8 cellular contexts compared by ENCODE assay signal in the genomic region with DNA sequence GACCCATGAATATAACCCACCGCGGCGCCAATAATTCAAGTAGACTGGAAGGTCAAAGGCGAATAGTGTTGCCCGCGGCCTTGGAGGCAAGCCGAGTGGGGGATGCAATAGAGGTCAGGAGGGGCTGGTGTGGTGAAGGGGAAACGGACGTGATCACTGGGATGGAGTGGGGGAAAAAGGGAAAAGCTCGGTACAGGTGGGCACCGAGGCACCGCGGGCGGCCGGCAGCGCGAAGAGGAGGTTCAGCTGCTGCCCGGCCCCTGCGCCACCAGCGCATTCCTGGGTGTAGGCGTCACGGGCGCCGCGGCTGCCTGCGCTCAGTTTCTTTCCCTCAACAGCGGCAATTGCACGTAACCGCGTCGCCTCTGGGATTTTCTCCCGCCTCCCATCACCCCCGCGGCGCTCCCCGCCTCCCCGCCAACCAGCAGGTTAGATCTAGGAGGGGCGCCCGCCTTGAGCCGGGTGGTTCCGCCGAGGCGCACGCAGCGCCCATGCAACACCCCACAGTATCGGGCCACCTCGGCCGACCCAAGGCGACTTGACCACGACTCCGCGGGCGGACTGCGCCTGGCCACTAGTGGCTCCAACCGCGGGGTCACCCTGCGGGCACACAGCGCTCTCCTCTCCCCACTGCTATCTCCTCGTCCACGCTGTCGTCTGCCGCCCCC. TPM values are rescaled to one million over a fixed set of nuclear protein-coding genes. Genes with fewer than 3 reads are reported as not detected.
A peak's percentile ranks its signal among the peaks of the same experiment; 100 is the strongest.
DNase-seq lines count a peak whose midpoint lies in the region; ATAC-seq, FAIRE-seq and TF ChIP-seq lines count a peak whose summit lies in the region.

No MANE protein-coding gene starts in this region.

- no peak for FAIRE-seq in D721Med (lab: Jason Lieb, UNC)

- peak; percentile 67 for ATAC-seq in esophagus mucosa
- ATAC-seq in GM18873 (IDR thresholded peaks at IDR 0.05; ENCODE audit: low FRiP score, unreplicated experiment): no peak

- H3K4me1 ChIP-seq in A673 (ENCODE audit: insufficient read depth, low read length, poor library complexity, severe bottlenecking): peaks cover 9% of the 10 kb centered on the region
- peaks cover 12 to 36% of the 10 kb centered on the region in 2 donors for H3K4me1 ChIP-seq in mucosa of rectum (ENCODE audit: control insufficient read depth in 2 of 2, insufficient read depth in 2 of 2, low read length in 2 of 2)

- no TSS peak for BruUV-seq in A673 (replicated peaks; lab: Mats Ljungman, UMichigan)

- intact Hi-C loops in A673 (cut with micrococcal nuclease; ENCODE audit: unreplicated experiment): loop anchor here (2.0 to 5.0 kb wide), 2 partner anchors 299 to 687 kb away; no protein-coding TSS in a partner anchor

- no peaks in the 10 kb centered on the region for H3K36me3 ChIP-seq in A673 (ENCODE audit: insufficient read depth, low read length, poor library complexity, severe bottlenecking)
- peaks cover 0 to 4% of the 10 kb centered on the region in 2 donors for H3K36me3 ChIP-seq in mucosa of rectum (ENCODE audit: control insufficient read depth in 2 of 2, insufficient read depth in 2 of 2, low read length in 2 of 2)

- H3K4me3 ChIP-seq in A673 (ENCODE audit: low read depth, low read length, poor library complexity, severe bottlenecking): peak overlapping the region; percentile 67
- H3K4me3 ChIP-seq in mucosa of rectum (ENCODE audit: low read length in 2 of 2): peak overlapping the region; percentile 95 to 97

- POLR2A ChIA-PET in A673 (lab: Charles Lee; ENCODE audit: low non-redundant PET): no interaction called here
- POLR2A ChIA-PET in HEK293T (lab: Yijun Ruan, JAX): interaction anchor here (1.2 kb wide), 1 partner anchor 134 kb away, joined by 4 read pairs; no protein-coding TSS in a partner anchor
- POLR2A ChIA-PET in RWPE1 (lab: Yijun Ruan, JAX; ENCODE audit: low non-redundant PET): no interaction called here

- CTCF ChIA-PET in A673 (lab: Charles Lee) (no interaction called here), HEK293T (lab: Yijun Ruan, JAX) (interaction anchor here (0.9 kb wide), 1 partner anchor 359 kb away, joined by 3 read pairs; no protein-coding TSS in a partner anchor), RWPE1 (lab: Yijun Ruan, JAX) (interaction anchor here (0.6 to 1.6 kb wide), 2 partner anchors 221 to 687 kb away, joined by 3 to 6 read pairs; no protein-coding TSS in a partner anchor)

- H3K27me3 ChIP-seq in A673 (replicated peaks; ENCODE audit: insufficient read depth, low read depth, low read length, poor library complexity) (no peaks in the 10 kb centered on the region), mucosa of rectum (ENCODE audit: control insufficient read depth in 2 of 2, insufficient read depth in 2 of 2, low read length in 2 of 2) (no peaks in the 10 kb centered on the region)

- peak overlapping the region; percentile 88 to 99 for H3K9ac ChIP-seq in mucosa of rectum (ENCODE audit: low read depth in 1 of 2, low read length in 2 of 2)

- peak; percentile 80 for DNase-seq in A673 (ENCODE audit: low spot score)
- DNase-seq in HEK293T (ENCODE audit: extremely low spot score): peak; percentile 57
- peak; percentile 62 for DNase-seq in RWPE1 (ENCODE audit: low spot score)
- no peak for DNase-seq in superior temporal gyrus (ENCODE audit: extremely low spot score)
- no peak for DNase-seq in D721Med (ENCODE audit: insufficient read length, low spot score)

- H3K27ac ChIP-seq in A673 (ENCODE audit: low read depth, low read length, poor library complexity, severe bottlenecking) (peak overlapping the region; percentile 61), RWPE1 (peak overlapping the region; percentile 99), mucosa of rectum (ENCODE audit: low read depth in 2 of 2, low read length in 2 of 2) (peak overlapping the region; percentile 96)

- TF ChIP-seq CTCF in A673 (conservative IDR thresholded peaks at IDR 0.05; ENCODE audit: low read depth, low read length) (no peak), RWPE1 (conservative IDR thresholded peaks at IDR 0.05; ENCODE audit: low read depth) (no peak), D721Med (IDR thresholded peaks at IDR 0.05; ENCODE audit: insufficient read depth, missing control alignments) (no peak)

- no peaks in the 10 kb centered on the region for H3K9me3 ChIP-seq in A673 (ENCODE audit: low read depth, low read length, poor library complexity, severe bottlenecking)
- H3K9me3 ChIP-seq in mucosa of rectum (ENCODE audit: control insufficient read depth in 2 of 2, low read length in 2 of 2): no peaks in the 10 kb centered on the region

TF ChIP-seq in HEK293T, 16 proteins besides CTCF, POLR2A, EP300 and RAD21:
- TF ChIP-seq HDGF (IDR thresholded peaks at IDR 0.05; ENCODE audit: borderline replicate concordance) (no peak), CTBP1 (IDR thresholded peaks at IDR 0.05; ENCODE audit: borderline replicate concordance) (no peak), LEF1 (IDR thresholded peaks at IDR 0.05; ENCODE audit: borderline replicate concordance) (no peak; the same call in 1 of the 2 replicates), ARNT (IDR thresholded peaks at IDR 0.05) (0 out of 2 replicates have a peak, but pooled peaks have one; percentile 5)

RNA-seq across cellular contexts. Expression of gene RND3, which starts 1.5 kb away (rescaled TPM):
- total RNA-seq in A673 (2021) (10.2 and 15.0 TPM in 2 replicates), esophagus mucosa (62.3 TPM)

Comparison
In these comparisons a context has a peak if more than half of its experiments do, and no peak if none do; other contexts are left out.
1. DNase-seq: peak in A673 (single experiment), HEK293T (single experiment) and RWPE1 (single experiment); none in superior temporal gyrus (single experiment) and D721Med (single experiment).
2. Peak in every context shown above with its lines, with median percentiles within 50 percentile points of each other: H3K27ac ChIP-seq.